Comparison of ENCODE assay signal across 17 cellular contexts in the genomic region with DNA sequence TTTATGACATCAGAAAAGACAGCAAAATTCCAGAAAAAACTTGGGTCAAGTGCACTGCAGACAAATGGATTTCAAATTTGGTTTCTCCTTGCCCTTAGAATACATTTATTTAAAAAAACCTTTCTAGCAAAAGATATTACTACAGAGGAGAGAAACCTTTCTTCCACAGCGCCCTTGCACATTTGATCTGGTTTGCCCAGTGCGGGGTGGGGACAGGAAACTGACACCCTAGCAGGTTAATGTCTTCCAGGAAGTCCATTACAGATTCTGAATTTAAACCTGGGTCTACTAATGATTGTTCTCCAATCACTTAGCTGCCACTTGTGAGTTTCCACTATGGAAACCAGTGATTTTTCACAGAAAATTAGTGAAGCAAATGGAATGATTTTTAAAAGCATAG. TPM values are rescaled to one million over a fixed set of nuclear protein-coding genes. Genes with fewer than 3 reads are reported as not detected.
DNase-seq lines count a peak whose midpoint lies in the region; ATAC-seq and TF ChIP-seq lines count a peak whose summit lies in the region.
"Had no signal": no experiment of that assay in that cellular context is flagged by ENCODE, and none has a peak within 500 bp of the region (broad histone marks: within the 10 kb centered on the region; RNA-seq: fewer than 3 reads in every experiment).

No MANE protein-coding gene starts in this region.

- H4K20me1 ChIP-seq in OCI-LY1 (ENCODE audit: insufficient read depth, low read length) (no peaks in the 10 kb centered on the region), PC-9 (ENCODE audit: insufficient read depth) (no peaks in the 10 kb centered on the region), osteoblast (ENCODE audit: insufficient read depth, low read length) (no peaks in the 10 kb centered on the region)
- H4K20me1 ChIP-seq: BLaER1 treated with 17β-estradiol and CSF1 and Interleukin-3, amounts not matched to agents 10 nM and 100 nM had no signal

- POLR2A ChIA-PET in activated CD4-positive, alpha-beta T cell treated with anti-CD3 and anti-CD28 coated beads for 36 hours (lab: Charles Lee) = interaction anchor here (0.8 kb wide), 1 partner anchor 20 kb away, joined by 4 read pairs; no protein-coding TSS in a partner anchor
- POLR2A ChIA-PET in activated naive CD8-positive, alpha-beta T cell treated with anti-CD3 and anti-CD28 coated beads, Interleukin-2, amount 10 ng/mL, durations not matched to agents 7 days and 5 days (lab: Charles Lee) = interaction anchor here (0.7 to 1.9 kb wide), 4 partner anchors 8 to 423 kb away, joined by 3 to 7 read pairs (median 5); no protein-coding TSS in a partner anchor
- POLR2A ChIA-PET in PC-9 (lab: Charles Lee; ENCODE audit: unreplicated experiment) = no interaction called here

- peaks cover 34% of the 10 kb centered on the region for H3K4me1 Mint-ChIP-seq in activated CD4-positive, alpha-beta T cell treated with anti-CD3 and anti-CD28 coated beads for 36 hours
- H3K4me1 Mint-ChIP-seq in activated naive CD8-positive, alpha-beta T cell treated with anti-CD3 and anti-CD28 coated beads, Interleukin-2, amount 10 ng/mL, durations not matched to agents 7 days and 5 days = peaks cover 32% of the 10 kb centered on the region
- H3K4me1 Mint-ChIP-seq in stimulated activated effector memory CD8-positive, alpha-beta T cell treated with anti-CD3 and anti-CD28 coated beads, Interleukin-12 subunit alpha, Interleukin-12 subunit beta, amount 100 ng/mL, for 72 hours = peaks cover 63% of the 10 kb centered on the region

- H3K4me1 ChIP-seq in OCI-LY1 (ENCODE audit: insufficient read depth, low read length, severe bottlenecking) (peaks cover 21% of the 10 kb centered on the region), PC-9 (replicated peaks; ENCODE audit: insufficient read depth) (peaks cover 10% of the 10 kb centered on the region), osteoblast (ENCODE audit: insufficient read depth, low read length) (no peaks in the 10 kb centered on the region)
- H3K4me1 ChIP-seq: thyroid gland had no signal

- CTCF ChIA-PET in activated CD4-positive, alpha-beta T cell treated with anti-CD3 and anti-CD28 coated beads for 36 hours (lab: Charles Lee) = interaction anchor here (0.9 to 1.3 kb wide), 2 partner anchors 20 to 21 kb away, joined by 3 read pairs; no protein-coding TSS in a partner anchor
- CTCF ChIA-PET in PC-9 (lab: Charles Lee) = interaction anchor here (0.7 to 0.9 kb wide), 2 partner anchors 28 to 52 kb away, joined by 3 read pairs; no protein-coding TSS in a partner anchor

- H3K27ac ChIP-seq in OCI-LY1 (ENCODE audit: low read depth, low read length, poor library complexity, severe bottlenecking) (no peak overlapping the region), PC-9 (no peak overlapping the region), osteoblast (ENCODE audit: low read depth, low read length) (no peak overlapping the region)
- H3K27ac ChIP-seq: brain microvascular endothelial cell, thyroid gland had no signal

- H3K4me3 ChIP-seq in OCI-LY1 (ENCODE audit: low read depth, low read length, poor library complexity, severe bottlenecking) (no peak overlapping the region), PC-9 (no peak overlapping the region), osteoblast (ENCODE audit: insufficient read depth, low read length) (no peak overlapping the region)
- H3K4me3 ChIP-seq: BLaER1 treated with 17β-estradiol and CSF1 and Interleukin-3, amounts not matched to agents 10 nM and 100 nM; heart right ventricle; thyroid gland had no signal

- peak overlapping the region; percentile 57 for H2AFZ ChIP-seq in OCI-LY1 (ENCODE audit: low read length)
- H2AFZ ChIP-seq in PC-9 = no peak overlapping the region
- H2AFZ ChIP-seq in osteoblast (ENCODE audit: low read length) = no peak overlapping the region

- no peaks in the 10 kb centered on the region for H3K36me3 Mint-ChIP-seq in activated CD4-positive, alpha-beta T cell treated with anti-CD3 and anti-CD28 coated beads for 36 hours (ENCODE audit: low read depth)
- H3K36me3 Mint-ChIP-seq in activated naive CD8-positive, alpha-beta T cell treated with anti-CD3 and anti-CD28 coated beads, Interleukin-2, amount 10 ng/mL, durations not matched to agents 7 days and 5 days = peaks cover 4% of the 10 kb centered on the region
- no peaks in the 10 kb centered on the region for H3K36me3 Mint-ChIP-seq in stimulated activated effector memory CD8-positive, alpha-beta T cell treated with anti-CD3 and anti-CD28 coated beads, Interleukin-12 subunit alpha, Interleukin-12 subunit beta, amount 100 ng/mL, for 72 hours

- H3K36me3 ChIP-seq in OCI-LY1 (ENCODE audit: insufficient read depth, low read length) = no peaks in the 10 kb centered on the region
- H3K36me3 ChIP-seq in PC-9 (ENCODE audit: low read depth) = no peaks in the 10 kb centered on the region
- H3K36me3 ChIP-seq in osteoblast (ENCODE audit: insufficient read depth, low read length) = no peaks in the 10 kb centered on the region
- H3K36me3 ChIP-seq: BLaER1 treated with 17β-estradiol and CSF1 and Interleukin-3, amounts not matched to agents 10 nM and 100 nM; brain microvascular endothelial cell; heart right ventricle; thyroid gland had no signal

- no peaks in the 10 kb centered on the region for H3K9me3 Mint-ChIP-seq in activated CD4-positive, alpha-beta T cell treated with anti-CD3 and anti-CD28 coated beads for 36 hours (ENCODE audit: low read depth)
- H3K9me3 Mint-ChIP-seq in activated naive CD8-positive, alpha-beta T cell treated with anti-CD3 and anti-CD28 coated beads, Interleukin-2, amount 10 ng/mL, durations not matched to agents 7 days and 5 days = peaks cover 6% of the 10 kb centered on the region
- no peaks in the 10 kb centered on the region for H3K9me3 Mint-ChIP-seq in stimulated activated effector memory CD8-positive, alpha-beta T cell treated with anti-CD3 and anti-CD28 coated beads, Interleukin-12 subunit alpha, Interleukin-12 subunit beta, amount 100 ng/mL, for 72 hours

- H3K9me3 ChIP-seq in OCI-LY1 (ENCODE audit: low read length) (no peaks in the 10 kb centered on the region), PC-9 (ENCODE audit: insufficient read depth, low read depth) (no peaks in the 10 kb centered on the region), osteoblast (ENCODE audit: low read depth, low read length) (no peaks in the 10 kb centered on the region)
- H3K9me3 ChIP-seq: heart right ventricle, thyroid gland had no signal

- BruUV-seq in PC-9 (replicated peaks; lab: Mats Ljungman, UMichigan) = no TSS peak

- peak overlapping the region; percentile 82 for H3K27ac Mint-ChIP-seq in activated CD4-positive, alpha-beta T cell treated with anti-CD3 and anti-CD28 coated beads for 36 hours
- H3K27ac Mint-ChIP-seq in activated naive CD8-positive, alpha-beta T cell treated with anti-CD3 and anti-CD28 coated beads, Interleukin-2, amount 10 ng/mL, durations not matched to agents 7 days and 5 days = peak overlapping the region; percentile 95
- H3K27ac Mint-ChIP-seq in stimulated activated effector memory CD8-positive, alpha-beta T cell treated with anti-CD3 and anti-CD28 coated beads, Interleukin-12 subunit alpha, Interleukin-12 subunit beta, amount 100 ng/mL, for 72 hours = peak overlapping the region; percentile 89

- H3K9ac ChIP-seq in OCI-LY1 (ENCODE audit: low read length) = no peak overlapping the region
- H3K9ac ChIP-seq: BLaER1 treated with 17β-estradiol and CSF1 and Interleukin-3, amounts not matched to agents 10 nM and 100 nM had no signal

- no peaks in the 10 kb centered on the region for H3F3A ChIP-seq in OCI-LY1 (ENCODE audit: insufficient read depth, low read length)
- no peaks in the 10 kb centered on the region for H3F3A ChIP-seq in PC-9 (ENCODE audit: insufficient read depth, low read depth)

- intact Hi-C loops in activated CD4-positive, alpha-beta T cell treated with anti-CD3 and anti-CD28 coated beads for 36 hours (cut with DNase I, micrococcal nuclease) = no loop called here
- intact Hi-C loops in PC-9 (cut with micrococcal nuclease; ENCODE audit: unreplicated experiment) = loop anchor here (5.0 kb wide), 1 partner anchor 101 kb away; no protein-coding TSS in a partner anchor

- peak; percentile 42 for ATAC-seq in activated CD4-positive, alpha-beta T cell treated with anti-CD3 and anti-CD28 coated beads for 36 hours
- ATAC-seq in activated naive CD8-positive, alpha-beta T cell treated with anti-CD3 and anti-CD28 coated beads, Interleukin-2, amount 10 ng/mL, durations not matched to agents 7 days and 5 days (ENCODE audit: low read depth) = peak; percentile 80
- peak; percentile 59 for ATAC-seq in stimulated activated effector memory CD8-positive, alpha-beta T cell treated with anti-CD3 and anti-CD28 coated beads, Interleukin-12 subunit alpha, Interleukin-12 subunit beta, amount 100 ng/mL, for 72 hours
- ATAC-seq in GM21723 (IDR thresholded peaks at IDR 0.05; ENCODE audit: unreplicated experiment) = no peak

- H3K9me2 ChIP-seq in OCI-LY1 (ENCODE audit: low read depth, low read length) (no peaks in the 10 kb centered on the region), PC-9 (ENCODE audit: insufficient read depth) (no peaks in the 10 kb centered on the region)

- no peak overlapping the region for H3K4me3 Mint-ChIP-seq in activated CD4-positive, alpha-beta T cell treated with anti-CD3 and anti-CD28 coated beads for 36 hours
- peak overlapping the region; percentile 43 for H3K4me3 Mint-ChIP-seq in activated naive CD8-positive, alpha-beta T cell treated with anti-CD3 and anti-CD28 coated beads, Interleukin-2, amount 10 ng/mL, durations not matched to agents 7 days and 5 days
- H3K4me3 Mint-ChIP-seq in stimulated activated effector memory CD8-positive, alpha-beta T cell treated with anti-CD3 and anti-CD28 coated beads, Interleukin-12 subunit alpha, Interleukin-12 subunit beta, amount 100 ng/mL, for 72 hours = peak overlapping the region; percentile 20

- H3K4me2 ChIP-seq in OCI-LY1 (ENCODE audit: low read length) (no peak overlapping the region), PC-9 (no peak overlapping the region), osteoblast (ENCODE audit: insufficient read depth, low read length) (no peak overlapping the region)

- TF ChIP-seq CTCF in OCI-LY1 (IDR thresholded peaks at IDR 0.05; ENCODE audit: low read length) (no peak), PC-9 (conservative IDR thresholded peaks at IDR 0.05) (no peak), osteoblast (IDR thresholded peaks at IDR 0.05; ENCODE audit: extremely low read depth, low read depth, low read length) (no peak)

- H3K79me2 ChIP-seq in OCI-LY1 (ENCODE audit: insufficient read depth, low read length) (no peaks in the 10 kb centered on the region), PC-9 (ENCODE audit: low read depth) (no peaks in the 10 kb centered on the region), osteoblast (ENCODE audit: insufficient read depth, low read length) (no peaks in the 10 kb centered on the region)

- DNase-seq in activated CD4-positive, alpha-beta T cell treated with anti-CD3 and anti-CD28 coated beads for 36 hours = peak; percentile 34
- no peak for DNase-seq in activated CD4-positive, alpha-beta T cell treated with anti-CD3 and anti-CD28 coated beads for 1 hour
- no peak for DNase-seq in activated naive CD8-positive, alpha-beta T cell treated with anti-CD3 and anti-CD28 coated beads, Interleukin-2, amount 10 ng/mL, durations not matched to agents 7 days and 5 days
- DNase-seq in stimulated activated effector memory CD8-positive, alpha-beta T cell treated with anti-CD3 and anti-CD28 coated beads, Interleukin-12 subunit alpha, Interleukin-12 subunit beta, amount 100 ng/mL, for 72 hours (ENCODE audit: low spot score in 2 of 2) = no peak
- DNase-seq in PC-9 (no peak), osteoblast (ENCODE audit: insufficient read length, low spot score, missing footprints) (no peak)
- DNase-seq: brain microvascular endothelial cell, heart right ventricle, NCI-H187, right cardiac atrium, SIG-M5 had no signal

- H3K27me3 Mint-ChIP-seq in activated CD4-positive, alpha-beta T cell treated with anti-CD3 and anti-CD28 coated beads for 36 hours = no peaks in the 10 kb centered on the region
- no peaks in the 10 kb centered on the region for H3K27me3 Mint-ChIP-seq in activated naive CD8-positive, alpha-beta T cell treated with anti-CD3 and anti-CD28 coated beads, Interleukin-2, amount 10 ng/mL, durations not matched to agents 7 days and 5 days

- no peaks in the 10 kb centered on the region for H3K27me3 ChIP-seq in OCI-LY1 (ENCODE audit: insufficient read depth, low read length)
- H3K27me3 ChIP-seq in PC-9 (ENCODE audit: insufficient read depth, low read depth) = no peaks in the 10 kb centered on the region
- no peaks in the 10 kb centered on the region for H3K27me3 ChIP-seq in osteoblast (ENCODE audit: insufficient read depth, low read length)
- H3K27me3 ChIP-seq: BLaER1 treated with 17β-estradiol and CSF1 and Interleukin-3, amounts not matched to agents 10 nM and 100 nM; brain microvascular endothelial cell; thyroid gland had no signal

RNA-seq across cellular contexts. Expression of a gene that starts 53.8 kb away (rescaled TPM):
- under 1 TPM; 0.09 to 0.16 TPM for total RNA-seq in activated CD4-positive, alpha-beta T cell treated with anti-CD3 and anti-CD28 coated beads for 36 hours
- not detected for total RNA-seq in activated naive CD8-positive, alpha-beta T cell treated with anti-CD3 and anti-CD28 coated beads, Interleukin-2, amount 10 ng/mL, durations not matched to agents 7 days and 5 days
- total RNA-seq in PC-9 (2021) = 0.09 TPM in 1 of 2 replicates, not detected in the other
- under 0.01 TPM in 1 of 2 replicates, not detected in the other for total RNA-seq in osteoblast
- total RNA-seq: fibroblast of lung, heart right ventricle, M059J, right cardiac atrium had no signal
